In genomic region chr9:99146574-99146973, GRCh38 we compare ENCODE assay signal across 15 cellular contexts. TPM values are rescaled to one million over a fixed set of nuclear protein-coding genes. Genes with fewer than 3 reads are reported as not detected.
DNase-seq lines count a peak whose midpoint lies in the region; ATAC-seq and TF ChIP-seq lines count a peak whose summit lies in the region.
"Had no signal": no experiment of that assay in that cellular context is flagged by ENCODE, and none has a peak within 500 bp of the region (broad histone marks: within the 10 kb centered on the region; RNA-seq: fewer than 3 reads in every experiment).

No MANE protein-coding gene starts in this region.

- H3K27me3 Mint-ChIP-seq in activated T-cell treated with anti-CD3 and anti-CD28 coated beads, Interleukin-2, amount 50 U/mL, for 72 hours (ENCODE audit: low read depth): no peaks in the 10 kb centered on the region
- H3K27me3 Mint-ChIP-seq: B cell had no signal

- no peak overlapping the region for H3K4me3 Mint-ChIP-seq in activated T-cell treated with anti-CD3 and anti-CD28 coated beads, Interleukin-2, amount 50 U/mL, for 72 hours
- H3K4me3 Mint-ChIP-seq: B cell; CD8-positive, alpha-beta T cell; H9 had no signal

- H3K9me3 Mint-ChIP-seq in activated T-cell treated with anti-CD3 and anti-CD28 coated beads, Interleukin-2, amount 50 U/mL, for 72 hours: no peaks in the 10 kb centered on the region
- H3K9me3 Mint-ChIP-seq: CD8-positive, alpha-beta T cell; H9 had no signal

- H3K9me3 ChIP-seq in heart right ventricle (no peaks in the 10 kb centered on the region), left ventricle myocardium inferior (replicated peaks) (no peaks in the 10 kb centered on the region), right cardiac atrium (ENCODE audit: control insufficient read depth, low read length) (no peaks in the 10 kb centered on the region)
- H3K9me3 ChIP-seq: BLaER1 treated with 17β-estradiol and CSF1 and Interleukin-3, amounts not matched to agents 10 nM and 100 nM had no signal

- H3K27ac Mint-ChIP-seq in activated T-cell treated with anti-CD3 and anti-CD28 coated beads, Interleukin-2, amount 50 U/mL, for 72 hours: peak overlapping the region; percentile 42
- H3K27ac Mint-ChIP-seq: B cell, H9 had no signal

- H3K4me3 ChIP-seq in heart right ventricle (no peak overlapping the region), left ventricle myocardium inferior (no peak overlapping the region), right cardiac atrium (ENCODE audit: low read length) (no peak overlapping the region)
- H3K4me3 ChIP-seq: BLaER1 treated with 17β-estradiol and CSF1 and Interleukin-3, amounts not matched to agents 10 nM and 100 nM had no signal

- H3K27me3 ChIP-seq in heart right ventricle: no peaks in the 10 kb centered on the region
- H3K27me3 ChIP-seq in left ventricle myocardium inferior (ENCODE audit: low read depth): no peaks in the 10 kb centered on the region
- H3K27me3 ChIP-seq in right cardiac atrium (ENCODE audit: control insufficient read depth, insufficient read depth): no peaks in the 10 kb centered on the region
- H3K27me3 ChIP-seq: BLaER1 treated with 17β-estradiol and CSF1 and Interleukin-3, amounts not matched to agents 10 nM and 100 nM had no signal

- no peak for DNase-seq in activated T-cell treated with anti-CD3 and anti-CD28 coated beads, Interleukin-2, amount 50 U/mL, for 72 hours
- no peak for DNase-seq in activated T-cell treated with anti-CD3 and anti-CD28 coated beads, Interleukin-2, amount 50 U/mL, for 48 hours
- DNase-seq in heart right ventricle (no peak), left ventricle myocardium inferior (no peak), dermis blood vessel endothelial cell (peak; percentile 29), right cardiac atrium (no peak)
- DNase-seq in activated T-cell treated with anti-CD3 and anti-CD28 coated beads, Interleukin-2, amount 50 U/mL, for 1 hour: no peak
- DNase-seq: Calu3; CD8-positive, alpha-beta T cell; DMS79 treated with DMSO at 0.1 percent for 48 hours; GF-D8; GOT3; H9 had no signal

- intact Hi-C loops in heart right ventricle (cut with DNase I) (loop anchor here in 1 of 10 donors (10.0 kb wide), 1 partner anchor 142 kb away; no protein-coding TSS in a partner anchor), left ventricle myocardium inferior (cut with micrococcal nuclease) (no loop called here), right cardiac atrium (cut with DNase I) (loop anchor here in 2 of 4 donors (10.0 kb wide), 2 partner anchors 172 to 292 kb away; no protein-coding TSS in a partner anchor)

- H3K36me3 ChIP-seq in heart right ventricle (peaks cover 2 to 98% (median 41%) of the 10 kb centered on the region in 9 donors), left ventricle myocardium inferior (peaks cover 74% of the 10 kb centered on the region)

- H3K27ac ChIP-seq in heart right ventricle (no peak overlapping the region), left ventricle myocardium inferior (replicated peaks) (no peak overlapping the region), right cardiac atrium (ENCODE audit: low read length) (no peak overlapping the region)
- H3K27ac ChIP-seq: BLaER1 treated with 17β-estradiol and CSF1 and Interleukin-3, amounts not matched to agents 10 nM and 100 nM had no signal

- TF ChIP-seq CTCF in heart right ventricle (IDR thresholded peaks at IDR 0.05) (no peak), left ventricle myocardium inferior (IDR thresholded peaks at IDR 0.05; ENCODE audit: borderline replicate concordance) (no peak)

- no peak for ATAC-seq in activated T-cell treated with anti-CD3 and anti-CD28 coated beads, Interleukin-2, amount 50 U/mL, for 72 hours (replicated peaks in 1 of 2)
- peak in 7 of 8 donors; percentile 33 to 75 (median 49) for ATAC-seq in heart right ventricle
- peak; percentile 31 to 77 for ATAC-seq in right cardiac atrium
- ATAC-seq: CD8-positive, alpha-beta T cell had no signal

- WGBS in heart right ventricle, 2 donors: 61 to 68% methylated on average over 4 of the region's 4 CpGs
- 57% methylated on average over 4 of the region's 4 CpGs for WGBS in right cardiac atrium

- peaks cover 6 to 23% of the 10 kb centered on the region in 2 donors for H3K36me3 Mint-ChIP-seq in activated T-cell treated with anti-CD3 and anti-CD28 coated beads, Interleukin-2, amount 50 U/mL, for 72 hours (ENCODE audit: insufficient read depth in 2 of 2)

- H3K4me1 Mint-ChIP-seq in activated T-cell treated with anti-CD3 and anti-CD28 coated beads, Interleukin-2, amount 50 U/mL, for 72 hours (ENCODE audit: low read depth): peaks cover 28% of the 10 kb centered on the region
- H3K4me1 Mint-ChIP-seq: B cell had no signal

- H3K4me1 ChIP-seq in heart right ventricle (peaks cover 0 to 19% (median 0%) of the 10 kb centered on the region in 9 donors), left ventricle myocardium inferior (peaks cover 11% of the 10 kb centered on the region), right cardiac atrium (ENCODE audit: control insufficient read depth, insufficient read depth, low read length) (no peaks in the 10 kb centered on the region)

RNA-seq across cellular contexts. Expression of gene TGFBR1, which starts 41.7 kb away (rescaled TPM):
- 10 to 100 TPM; 31.0 to 33.5 TPM for total RNA-seq in activated T-cell treated with anti-CD3 and anti-CD28 coated beads, Interleukin-2, amount 50 U/mL, for 72 hours
- 10 to 100 TPM; 10.7 to 25.4 (median 15.0) TPM for total RNA-seq in heart right ventricle
- polyA plus RNA-seq in heart right ventricle: 1 to 10 TPM; 4.9 to 5.9 TPM
- total RNA-seq in left ventricle myocardium inferior: 12.3 TPM
- total RNA-seq in dermis blood vessel endothelial cell: 17.0 and 18.4 TPM in 2 replicates
- 10 to 100 TPM; 13.3 to 25.8 (median 15.0) TPM for total RNA-seq in right cardiac atrium
- 4.3 TPM for polyA plus RNA-seq in right cardiac atrium

Comparison
In these comparisons a context has a peak if more than half of its experiments do, and no peak if none do; other contexts are left out.
1. ATAC-seq: peak in heart right ventricle (7 of 8) and right cardiac atrium (2 of 2); none in activated T-cell treated with anti-CD3 and anti-CD28 coated beads, Interleukin-2, amount 50 U/mL, for 72 hours (0 of 2).